26 cellular contexts compared by ENCODE assay signal in genomic region chr7:36395171-36395894, GRCh38. TPM values are rescaled to one million over a fixed set of nuclear protein-coding genes. Genes with fewer than 3 reads are reported as not detected.
DNase-seq lines count a peak whose midpoint lies in the region; ATAC-seq and TF ChIP-seq lines count a peak whose summit lies in the region.
"Had no signal": no experiment of that assay in that cellular context is flagged by ENCODE, and none has a peak within 500 bp of the region (broad histone marks: within the 10 kb centered on the region; RNA-seq: fewer than 3 reads in every experiment).

No MANE protein-coding gene starts in this region.

- no peak overlapping the region for H3K4me3 ChIP-seq in CD4-positive, CD25-positive, alpha-beta regulatory T cell (ENCODE audit: low read depth, low read length)
- H3K4me3 ChIP-seq in mammary epithelial cell (replicated peaks in 1 of 3; ENCODE audit: insufficient read depth in 1 of 3, low read depth in 2 of 3, low read length in 3 of 3): no peak overlapping the region
- H3K4me3 ChIP-seq: left lung, stomach, tibial artery had no signal

- ATAC-seq in CD4-positive, CD25-positive, alpha-beta regulatory T cell (ENCODE audit: low read depth in 2 of 2): no peak
- ATAC-seq in HG02642 (IDR thresholded peaks at IDR 0.05; ENCODE audit: poor library complexity, unreplicated experiment) (no peak), GM19452 (IDR thresholded peaks at IDR 0.05; ENCODE audit: unreplicated experiment) (no peak)
- ATAC-seq: activated T-cell treated with anti-CD3 and anti-CD28 coated beads, Interleukin-2, amount 50 U/mL, for 72 hours; left lung; sciatic nerve; T-cell had no signal

- no peaks in the 10 kb centered on the region for H3K9me3 Mint-ChIP-seq in CD4-positive, CD25-positive, alpha-beta regulatory T cell
- H3K9me3 Mint-ChIP-seq in HFFc6: peaks cover 16% of the 10 kb centered on the region
- peaks cover 7% of the 10 kb centered on the region for H3K9me3 Mint-ChIP-seq in mesothelial cell of epicardium
- H3K9me3 Mint-ChIP-seq: CD8-positive, alpha-beta T cell; T-cell had no signal

- H3K79me2 ChIP-seq in mammary epithelial cell (ENCODE audit: insufficient read depth, low read length): peaks cover 98% of the 10 kb centered on the region

- no peak overlapping the region for H3K9ac ChIP-seq in mammary epithelial cell (ENCODE audit: insufficient read depth, low read length)

- intact Hi-C loops in mammary epithelial cell (cut with micrococcal nuclease) (no loop called here), cardiac septum (cut with DNase I) (no loop called here)

- dilution Hi-C loops in mammary epithelial cell (cut with HindIII; ENCODE audit: low sequenced_read_pairs): no loop called here

- no peaks in the 10 kb centered on the region for H3K36me3 Mint-ChIP-seq in CD4-positive, CD25-positive, alpha-beta regulatory T cell
- H3K36me3 Mint-ChIP-seq in HFFc6 (ENCODE audit: low read depth): peaks cover 63% of the 10 kb centered on the region
- H3K36me3 Mint-ChIP-seq in mesothelial cell of epicardium: peaks cover 10% of the 10 kb centered on the region
- H3K36me3 Mint-ChIP-seq: CD8-positive, alpha-beta T cell; T-cell had no signal

- peaks cover 35% of the 10 kb centered on the region for H3K4me1 ChIP-seq in CD4-positive, CD25-positive, alpha-beta regulatory T cell (ENCODE audit: control insufficient read depth, insufficient read depth, low read length, poor library complexity, severe bottlenecking)
- peaks cover 15% of the 10 kb centered on the region for H3K4me1 ChIP-seq in mammary epithelial cell (ENCODE audit: insufficient read depth, low read length)

- no peak for TF ChIP-seq CTCF in HFFc6 (IDR thresholded peaks at IDR 0.05)
- TF ChIP-seq CTCF in mammary epithelial cell (conservative IDR thresholded peaks at IDR 0.05 in 1 of 2, IDR thresholded peaks at IDR 0.05 in 1 of 2; ENCODE audit: extremely low read depth in 1 of 2, insufficient read depth in 1 of 2, low read depth in 1 of 2, low read length in 2 of 2): no peak
- TF ChIP-seq CTCF in mesothelial cell of epicardium (IDR thresholded peaks at IDR 0.05; ENCODE audit: unreplicated experiment): no peak

- no TSS peak for BruUV-seq in mammary epithelial cell (replicated peaks; lab: Mats Ljungman, UMichigan)

- H3K4me1 Mint-ChIP-seq in CD4-positive, CD25-positive, alpha-beta regulatory T cell: peaks cover 12 to 49% (median 35%) of the 10 kb centered on the region in 4 donors
- peaks cover 84% of the 10 kb centered on the region for H3K4me1 Mint-ChIP-seq in HFFc6 (ENCODE audit: low read depth)
- peaks cover 41% of the 10 kb centered on the region for H3K4me1 Mint-ChIP-seq in mesothelial cell of epicardium

- H4K20me1 ChIP-seq in mammary epithelial cell (ENCODE audit: insufficient read depth, low read length): no peaks in the 10 kb centered on the region

- in situ Hi-C loops in mammary epithelial cell (cut with MboI; ENCODE audit: low sequenced_read_pairs in 2 of 2): no loop called here

- 100% methylated on average over 1 of the region's 1 CpG for WGBS in mammary epithelial cell (ENCODE audit: low coverage, missing lambda C conversion rate)

- CTCF ChIA-PET in mammary epithelial cell (lab: Charles Lee; ENCODE audit: low non-redundant PET): no interaction called here

- no peak overlapping the region for H3K4me3 Mint-ChIP-seq in CD4-positive, CD25-positive, alpha-beta regulatory T cell
- H3K4me3 Mint-ChIP-seq in HFFc6 (no peak overlapping the region), mesothelial cell of epicardium (no peak overlapping the region)
- H3K4me3 Mint-ChIP-seq: activated naive CD8-positive, alpha-beta T cell treated with anti-CD3 and anti-CD28 coated beads, Interleukin-2, amount 50 U/mL, for 24 hours; activated T-cell treated with anti-CD3 and anti-CD28 coated beads, Interleukin-2, amount 50 U/mL, for 72 hours; CD8-positive, alpha-beta T cell; T-cell had no signal

- DNase-seq in CD4-positive, CD25-positive, alpha-beta regulatory T cell: no peak
- DNase-seq in HFFc6 (no peak), mammary epithelial cell (no peak), mesothelial cell of epicardium (ENCODE audit: low spot score in 2 of 2, unreplicated experiment in 2 of 2) (no peak), caudate nucleus (lab: John Stamatoyannopoulos, UW) (no peak), cardiac septum (ENCODE audit: low spot score) (no peak)
- DNase-seq: activated CD4-positive, alpha-beta T cell treated with anti-CD3 and anti-CD28 coated beads, Interleukin-2, amount 50 U/mL, for 4 hours; activated naive CD4-positive, alpha-beta T cell; activated naive CD8-positive, alpha-beta T cell treated with anti-CD3 and anti-CD28 coated beads, Interleukin-2, amount 50 U/mL, for 24 hours; CD8-positive, alpha-beta T cell; glutamatergic neuron; HCEC 1CT; left lung; NCI-H1092 treated with DMSO at 0.1 percent for 48 hours; NCI-H1694 treated with DMSO at 0.1 percent for 48 hours; NCI-H82; posterior cingulate gyrus; stimulated activated CD4-positive, alpha-beta T cell treated with anti-CD3 and anti-CD28 coated beads, Interleukin-4, amount 100 ng/mL, for 1 hour; stomach; T-cell; tibial artery had no signal

- H2AFZ ChIP-seq in mammary epithelial cell (ENCODE audit: low read depth, low read length): no peak overlapping the region

- H3K27me3 ChIP-seq in CD4-positive, CD25-positive, alpha-beta regulatory T cell (ENCODE audit: control insufficient read depth, insufficient read depth, low read length): no peaks in the 10 kb centered on the region
- no peaks in the 10 kb centered on the region for H3K27me3 ChIP-seq in mammary epithelial cell (ENCODE audit: insufficient read depth, low read length)
- H3K27me3 ChIP-seq: left lung, stomach, tibial artery had no signal

- peak overlapping the region in 2 of 3 donors; percentile 42 to 48 for H3K27ac Mint-ChIP-seq in CD4-positive, CD25-positive, alpha-beta regulatory T cell
- H3K27ac Mint-ChIP-seq in HFFc6 (peak overlapping the region; percentile 42; the same call in 1 of the 2 replicates), mesothelial cell of epicardium (peak overlapping the region; percentile 48)
- H3K27ac Mint-ChIP-seq: activated naive CD8-positive, alpha-beta T cell treated with anti-CD3 and anti-CD28 coated beads, Interleukin-2, amount 50 U/mL, for 24 hours; activated T-cell treated with anti-CD3 and anti-CD28 coated beads, Interleukin-2, amount 50 U/mL, for 72 hours; CD8-positive, alpha-beta T cell; IgD-negative memory B cell; T-cell had no signal

- H3K36me3 ChIP-seq in CD4-positive, CD25-positive, alpha-beta regulatory T cell (ENCODE audit: control insufficient read depth, insufficient read depth, low read length): no peaks in the 10 kb centered on the region
- H3K36me3 ChIP-seq in mammary epithelial cell (ENCODE audit: insufficient read depth, low read length): peaks cover 24% of the 10 kb centered on the region
- H3K36me3 ChIP-seq: left lung, stomach, tibial artery had no signal

- H3K27ac ChIP-seq in CD4-positive, CD25-positive, alpha-beta regulatory T cell (ENCODE audit: insufficient read depth, low read length, poor library complexity, severe bottlenecking): peak overlapping the region; percentile 3
- peak overlapping the region; percentile 100 for H3K27ac ChIP-seq in mammary epithelial cell (ENCODE audit: insufficient read depth, low read depth, low read length)
- H3K27ac ChIP-seq in caudate nucleus (ENCODE audit: low read depth, low read length): no peak overlapping the region
- H3K27ac ChIP-seq: left lung, stomach, tibial artery had no signal

- peaks cover 5% of the 10 kb centered on the region for H3K27me3 Mint-ChIP-seq in CD4-positive, CD25-positive, alpha-beta regulatory T cell
- H3K27me3 Mint-ChIP-seq in HFFc6 (ENCODE audit: insufficient read depth) (peaks cover 2% of the 10 kb centered on the region; the same call in 1 of the 2 replicates), mesothelial cell of epicardium (ENCODE audit: low read depth) (no peaks in the 10 kb centered on the region)
- H3K27me3 Mint-ChIP-seq: T-cell had no signal

- no peak overlapping the region for H3K4me2 ChIP-seq in mammary epithelial cell (ENCODE audit: insufficient read depth, low read depth, low read length)

- H3K9me3 ChIP-seq in CD4-positive, CD25-positive, alpha-beta regulatory T cell (ENCODE audit: control insufficient read depth in 2 of 2, low read length in 2 of 2): no peaks in the 10 kb centered on the region
- H3K9me3 ChIP-seq in mammary epithelial cell (replicated peaks; ENCODE audit: insufficient read depth, low read length): no peaks in the 10 kb centered on the region
- H3K9me3 ChIP-seq: left lung, stomach, tibial artery had no signal

RNA-seq across cellular contexts. Expression of gene ANLN, which starts 5.7 kb away (rescaled TPM):
- total RNA-seq in CD4-positive, CD25-positive, alpha-beta regulatory T cell: 2.8 TPM
- polyA plus RNA-seq in CD4-positive, CD25-positive, alpha-beta regulatory T cell: under 1 TPM in 3 of 4 donors, not detected in 1; 0.27 to 0.53 (median 0.49) TPM
- 100 to 1,000 TPM; 109 to 291 (median 233) TPM for total RNA-seq in HFFc6 (2021; fragmentation: NEBNext Ultra II Directional; extraction: Animal tissue kit (Norgen Biotek cat#: 25700))
- total RNA-seq in mammary epithelial cell: 100 to 1,000 TPM in 1 of 2 donors, 1 to 10 TPM in 1; 7.7 to 113 TPM
- 103 TPM for polyA plus RNA-seq in mammary epithelial cell
- polyA minus RNA-seq in mammary epithelial cell: 256 TPM
- total RNA-seq in mesothelial cell of epicardium: 30.0 to 31.2 TPM (median 30.5 TPM) in 3 replicates
- total RNA-seq in cardiac septum: 0.57 TPM
- polyA plus RNA-seq: IgD-negative memory B cell had no signal
